Comparison of ENCODE assay signal across 23 cellular contexts in genomic region chr20:45848969-45849582, GRCh38. TPM values are rescaled to one million over a fixed set of nuclear protein-coding genes. Genes with fewer than 3 reads are reported as not detected.
DNase-seq lines count a peak whose midpoint lies in the region; ATAC-seq and TF ChIP-seq lines count a peak whose summit lies in the region.
"Had no signal": no experiment of that assay in that cellular context is flagged by ENCODE, and none has a peak within 500 bp of the region (broad histone marks: within the 10 kb centered on the region; RNA-seq: fewer than 3 reads in every experiment).

No MANE protein-coding gene starts in this region.

- POLR2A ChIA-PET in WTC11 (lab: Charles Lee): interaction anchor here (0.7 kb wide), 1 partner anchor 18 kb away, joined by 7 read pairs; no protein-coding TSS in a partner anchor

- no peak for TF ChIP-seq POLR2A in sigmoid colon (IDR thresholded peaks at IDR 0.05)

- H3K23ac ChIP-seq in H9 (ENCODE audit: insufficient read length, low read depth, low read length): no peak overlapping the region

- TF ChIP-seq CTCF in H9 (conservative IDR thresholded peaks at IDR 0.05): no peak
- no peak for TF ChIP-seq CTCF in WTC11 (IDR thresholded peaks at IDR 0.05)
- no peak for TF ChIP-seq CTCF in sigmoid colon (IDR thresholded peaks at IDR 0.05)

- no peak overlapping the region for H3K9ac ChIP-seq in H9 (ENCODE audit: extremely low read depth, insufficient read length, low read length)

- no peaks in the 10 kb centered on the region for H3K79me2 ChIP-seq in H9 (ENCODE audit: insufficient read depth, low read length)

- H3K4me3 Mint-ChIP-seq in H9 (no peak overlapping the region), WTC11 (no peak overlapping the region)
- H3K4me3 Mint-ChIP-seq in central memory CD8-positive, alpha-beta T cell: no peak overlapping the region
- H3K4me3 Mint-ChIP-seq: CD8-positive, alpha-beta T cell had no signal

- ATAC-seq in WTC11 (no peak), HG02571 (IDR thresholded peaks at IDR 0.05; ENCODE audit: unreplicated experiment) (no peak), GM21529 (IDR thresholded peaks at IDR 0.05; ENCODE audit: unreplicated experiment) (no peak), GM21723 (IDR thresholded peaks at IDR 0.05; ENCODE audit: unreplicated experiment) (no peak)
- ATAC-seq in central memory CD8-positive, alpha-beta T cell (replicated peaks; ENCODE audit: extremely low read depth, poor library complexity, severe bottlenecking): no peak
- ATAC-seq: CD8-positive, alpha-beta T cell; PC-3 had no signal

- no peak overlapping the region for H2AK5ac ChIP-seq in H9 (ENCODE audit: insufficient read length, low read length)

- H3K23me2 ChIP-seq in H9 (ENCODE audit: insufficient read length, low read depth, low read length, poor library complexity, severe bottlenecking): no peaks in the 10 kb centered on the region

- CTCF ChIA-PET in WTC11 (lab: Charles Lee): interaction anchor here (2.0 kb wide), 1 partner anchor 41 kb away, joined by 4 read pairs; no protein-coding TSS in a partner anchor

- H3K4me1 Mint-ChIP-seq in H9 (peaks cover 21 to 22% of the 10 kb centered on the region in 2 experiments), WTC11 (peaks cover 28% of the 10 kb centered on the region)
- peaks cover 13% of the 10 kb centered on the region for H3K4me1 Mint-ChIP-seq in central memory CD8-positive, alpha-beta T cell

- no peak overlapping the region for H4K5ac ChIP-seq in H9 (ENCODE audit: insufficient read length, low read depth, low read length)

- peaks cover 10 to 74% (median 18%) of the 10 kb centered on the region in 4 donors for H3K36me3 ChIP-seq in sigmoid colon

- no peak overlapping the region for H3T11ph ChIP-seq in H9 (ENCODE audit: low read length)

- DNase-seq in H9 (no peak), WTC11 (ENCODE audit: low spot score) (no peak), sigmoid colon (peak; percentile 25)
- DNase-seq in central memory CD8-positive, alpha-beta T cell (ENCODE audit: low spot score in 2 of 2): no peak
- DNase-seq: C1 segment of cervical spinal cord; Caco-2; CD8-positive, alpha-beta T cell; KG1; MM.1S; NCI-H2029; NCI-H446 treated with DMSO at 0.1 percent for 48 hours; NCI-H526; NCI-H82; NK-92 treated with Interleukin-12 subunit alpha and Interleukin-12 subunit beta, amount 100 ng/mL, for 24 hours; PC-3; RPMI8226; SIG-M5; SW 1271 had no signal

- 0 out of 2 replicates have a peak, but pooled peaks cover 3% of the 10 kb centered on the region for H3K4me1 ChIP-seq in H9 (ENCODE audit: insufficient read depth, low read length)
- H3K4me1 ChIP-seq in sigmoid colon: peaks cover 0 to 9% (median 2%) of the 10 kb centered on the region in 4 donors
- H3K4me1 ChIP-seq: Caco-2 had no signal

- WGBS in H9 (ENCODE audit: extremely low coverage, insufficient read length, low lambda C conversion rate): no CpG with 5 or more reads among the region's 8 CpGs
- 93 to 95% methylated on average over 8 of the region's 8 CpGs for WGBS in sigmoid colon, 2 donors

- no peak overlapping the region for H2BK15ac ChIP-seq in H9 (ENCODE audit: low read depth, low read length)

- H3K27ac ChIP-seq in H9 (ENCODE audit: insufficient read length, low read depth, low read length) (no peak overlapping the region), sigmoid colon (no peak overlapping the region)
- H3K27ac ChIP-seq: SK-N-MC had no signal

- H2AFZ ChIP-seq in H9 (ENCODE audit: low read length): no peak overlapping the region

- H3K18ac ChIP-seq in H9 (ENCODE audit: insufficient read length, low read depth, low read length): no peak overlapping the region

- H3K27me3 ChIP-seq in H9 (ENCODE audit: insufficient read depth, low read length): no peaks in the 10 kb centered on the region
- H3K27me3 ChIP-seq in sigmoid colon: no peaks in the 10 kb centered on the region

- no peak overlapping the region for H2BK5ac ChIP-seq in H9 (ENCODE audit: insufficient read length, low read length)

- H3K27ac Mint-ChIP-seq in H9 (peak overlapping the region in 2 of 3 experiments; percentile 75 to 77; a peak in 2 of 7 replicates), WTC11 (peak overlapping the region; percentile 69; the same call in 1 of the 2 replicates)
- peak overlapping the region; percentile 29 for H3K27ac Mint-ChIP-seq in central memory CD8-positive, alpha-beta T cell (ENCODE audit: low read depth)
- H3K27ac Mint-ChIP-seq: CD8-positive, alpha-beta T cell had no signal

- H3K36me3 Mint-ChIP-seq in H9 (ENCODE audit: insufficient read depth in 1 of 3, low read depth in 3 of 3) (peaks cover 8 to 43% (median 39%) of the 10 kb centered on the region in 3 experiments), WTC11 (peaks cover 32% of the 10 kb centered on the region)
- peaks cover 38% of the 10 kb centered on the region for H3K36me3 Mint-ChIP-seq in central memory CD8-positive, alpha-beta T cell (ENCODE audit: insufficient read depth)

- H3K4me3 ChIP-seq in sigmoid colon: no peak overlapping the region
- H3K4me3 ChIP-seq: SK-N-MC had no signal

- H3K9me3 ChIP-seq in H9 (ENCODE audit: control insufficient read depth, low read depth, low read length) (no peaks in the 10 kb centered on the region), sigmoid colon (no peaks in the 10 kb centered on the region)
- H3K9me3 ChIP-seq: Caco-2 had no signal

- no peak for TF ChIP-seq EP300 in sigmoid colon (IDR thresholded peaks at IDR 0.05)

- H3K27me3 Mint-ChIP-seq in H9 (ENCODE audit: low read depth): no peaks in the 10 kb centered on the region
- no peaks in the 10 kb centered on the region for H3K27me3 Mint-ChIP-seq in WTC11 (ENCODE audit: low read depth)
- no peaks in the 10 kb centered on the region for H3K27me3 Mint-ChIP-seq in central memory CD8-positive, alpha-beta T cell

- intact Hi-C loops in sigmoid colon (cut with DNase I): no loop called here

- no peaks in the 10 kb centered on the region for H4K20me1 ChIP-seq in H9 (ENCODE audit: control insufficient read depth, insufficient read depth, insufficient read length)

- no peak overlapping the region for H3K4ac ChIP-seq in H9 (ENCODE audit: low read depth, low read length)

- no peak overlapping the region for H3K14ac ChIP-seq in H9 (ENCODE audit: insufficient read depth, low read length)

- H3K79me1 ChIP-seq in H9 (ENCODE audit: insufficient read depth, low read depth, low read length, poor library complexity, severe bottlenecking): no peaks in the 10 kb centered on the region

- no peak overlapping the region for H4K91ac ChIP-seq in H9 (ENCODE audit: insufficient read length, low read depth, low read length)

- no peak overlapping the region for H4K8ac ChIP-seq in H9 (replicated peaks; ENCODE audit: insufficient read length, low read depth, low read length)

- H2BK20ac ChIP-seq in H9 (ENCODE audit: low read depth, low read length, poor library complexity, severe bottlenecking): no peak overlapping the region

- H2BK120ac ChIP-seq in H9 (ENCODE audit: low read depth, low read length, poor library complexity, severe bottlenecking): no peak overlapping the region

- no peak overlapping the region for H2BK12ac ChIP-seq in H9 (ENCODE audit: insufficient read length, low read depth, low read length)

- H3K56ac ChIP-seq in H9 (ENCODE audit: insufficient read length, low read depth, low read length): no peak overlapping the region

- H3K9me3 Mint-ChIP-seq in H9 (no peaks in the 10 kb centered on the region), WTC11 (no peaks in the 10 kb centered on the region)
- H3K9me3 Mint-ChIP-seq in central memory CD8-positive, alpha-beta T cell: no peaks in the 10 kb centered on the region
- H3K9me3 Mint-ChIP-seq: CD8-positive, alpha-beta T cell had no signal

- no peak overlapping the region for H3K4me2 ChIP-seq in H9 (ENCODE audit: insufficient read depth, insufficient read length, low read length)

TF ChIP-seq in WTC11, 78 proteins besides CTCF, POLR2A, EP300 and RAD21 (continues in another document):
- no peak for TF ChIP-seq TP53 (CRISPR knock-in tag; IDR thresholded peaks at IDR 0.05)
- no peak for TF ChIP-seq ZBTB43 (CRISPR knock-in tag; IDR thresholded peaks at IDR 0.05)
- no peak for TF ChIP-seq JAZF1 (CRISPR knock-in tag; IDR thresholded peaks at IDR 0.05)

RNA-seq across cellular contexts. Expression of gene ACOT8, which starts 8.1 kb away (rescaled TPM):
- total RNA-seq in H9 (2021): 26.7 and 30.3 TPM in 2 replicates
- 38.1 to 41.1 TPM (median 39.4 TPM) in 3 replicates for total RNA-seq in WTC11 (2021)
- 10 to 100 TPM; 28.5 to 42.5 (median 35.0) TPM for total RNA-seq in sigmoid colon
- polyA plus RNA-seq in sigmoid colon: 100 to 1,000 TPM in 1 of 3 donors, 10 to 100 TPM in 2; 51.0 to 131 (median 80.5) TPM

RNA-seq across cellular contexts. Expression of gene ZSWIM3, which starts 8.3 kb away (rescaled TPM):
- total RNA-seq in H9 (2021): 8.0 and 8.2 TPM in 2 replicates
- total RNA-seq in WTC11 (2021): 3.4 to 5.4 TPM (median 4.7 TPM) in 3 replicates
- 1 to 10 TPM; 1.7 to 3.5 (median 2.9) TPM for total RNA-seq in sigmoid colon
- polyA plus RNA-seq in sigmoid colon: 1 to 10 TPM; 2.4 to 3.5 (median 2.5) TPM

RNA-seq across cellular contexts. Expression of gene SNX21, which starts 15.5 kb away (rescaled TPM):
- total RNA-seq in H9 (2021) (18.9 and 20.5 TPM in 2 replicates), WTC11 (2021) (17.9 to 23.1 TPM (median 21.7 TPM) in 3 replicates), sigmoid colon (10 to 100 TPM; 46.7 to 82.5 (median 52.2) TPM)
- polyA plus RNA-seq in sigmoid colon: 10 to 100 TPM; 10.4 to 16.8 (median 15.2) TPM

RNA-seq across cellular contexts. Expression of gene TNNC2, which starts 22.0 kb away (rescaled TPM):
- total RNA-seq in H9 (2021) (3.1 and 4.6 TPM in 2 replicates), WTC11 (2021) (2.7 to 3.6 TPM (median 3.0 TPM) in 3 replicates), sigmoid colon (1 to 10 TPM in 1 of 4 donors, under 1 TPM in 1, not detected in 2; 0.95 to 1.6 TPM)
- 10 to 100 TPM in 2 of 3 donors, 1 to 10 TPM in 1; 2.9 to 15.6 (median 10.2) TPM for polyA plus RNA-seq in sigmoid colon
- total RNA-seq: A673, Caco-2, PC-3 had no signal

RNA-seq across cellular contexts. Expression of gene ZSWIM1, which starts 32.0 kb away (rescaled TPM):
- total RNA-seq in H9 (2021) (12.0 and 13.0 TPM in 2 replicates), WTC11 (2021) (15.2 to 17.4 TPM (median 17.0 TPM) in 3 replicates), sigmoid colon (1 to 10 TPM; 6.4 to 9.4 (median 7.1) TPM)
- polyA plus RNA-seq in sigmoid colon: 1 to 10 TPM; 3.6 to 6.5 (median 3.9) TPM
